ENCODE assay signal across 1 cellular context in genomic region chr4:121072080-121072835, GRCh38.
TF ChIP-seq lines count a peak whose summit lies in the region.

Gene NDNF, minus strand, starts transcription at chr4:121072535. Its CDS starts 26,698 bp downstream, at chr4:121045837.

TF ChIP-seq in HEK293, 187 proteins besides CTCF, POLR2A, EP300 and RAD21 (continued from another document and continues in another):
- TF ChIP-seq PATZ1 (tag by site-specific recombination; IDR thresholded peaks at IDR 0.05), result peak; percentile 21; the same call in 1 of the 2 replicates
- no peak for TF ChIP-seq ZNF223 (tag by site-specific recombination; IDR thresholded peaks at IDR 0.05)
- TF ChIP-seq ZBTB44 (tag by site-specific recombination; IDR thresholded peaks at IDR 0.05), result no peak
- no peak for TF ChIP-seq ZNF76 (tag by site-specific recombination; IDR thresholded peaks at IDR 0.05; ENCODE audit: borderline replicate concordance, low read depth)
- no peak for TF ChIP-seq ZNF350 (tag by site-specific recombination; IDR thresholded peaks at IDR 0.05)
- TF ChIP-seq HIC1 (tag by site-specific recombination; IDR thresholded peaks at IDR 0.05), result no peak
- no peak for TF ChIP-seq ZNF37A (tag by site-specific recombination; IDR thresholded peaks at IDR 0.05)
- no peak for TF ChIP-seq ZNF664 (tag by site-specific recombination; IDR thresholded peaks at IDR 0.05)
- no peak for TF ChIP-seq ZXDB (tag by site-specific recombination; IDR thresholded peaks at IDR 0.05)
- TF ChIP-seq ZNF18 (tag by site-specific recombination; IDR thresholded peaks at IDR 0.05), result no peak
- TF ChIP-seq ZNF621 (tag by site-specific recombination; IDR thresholded peaks at IDR 0.05), result no peak
- no peak; the same call in 1 of the 2 replicates for TF ChIP-seq ZNF366 (tag by site-specific recombination; conservative IDR thresholded peaks at IDR 0.05)
- peak; percentile 66 for TF ChIP-seq ZBTB10 (tag by site-specific recombination; IDR thresholded peaks at IDR 0.05)
- TF ChIP-seq ZNF837 (tag by site-specific recombination; IDR thresholded peaks at IDR 0.05), result no peak
- no peak for TF ChIP-seq ZNF747 (tag by site-specific recombination; IDR thresholded peaks at IDR 0.05)
- TF ChIP-seq TSHZ1 (tag by site-specific recombination; IDR thresholded peaks at IDR 0.05; ENCODE audit: borderline replicate concordance), result no peak
- no peak for TF ChIP-seq IKZF3 (tag by site-specific recombination; IDR thresholded peaks at IDR 0.05)
- no peak for TF ChIP-seq ZNF514 (tag by site-specific recombination; IDR thresholded peaks at IDR 0.05)
- no peak; the same call in 1 of the 2 replicates for TF ChIP-seq ZNF10 (tag by site-specific recombination; IDR thresholded peaks at IDR 0.05)
- no peak for TF ChIP-seq KLF1 (tag by site-specific recombination; IDR thresholded peaks at IDR 0.05)
- TF ChIP-seq ZNF571 (tag by site-specific recombination; IDR thresholded peaks at IDR 0.05), result no peak
- no peak for TF ChIP-seq WT1 (tag by site-specific recombination; IDR thresholded peaks at IDR 0.05)
- no peak for TF ChIP-seq ZNF626 (tag by site-specific recombination; IDR thresholded peaks at IDR 0.05)
- no peak for TF ChIP-seq ZNF639 (tag by site-specific recombination; IDR thresholded peaks at IDR 0.05)
- no peak; the same call in 1 of the 2 replicates for TF ChIP-seq KLF9 (tag by site-specific recombination; IDR thresholded peaks at IDR 0.05; ENCODE audit: low read depth)
- TF ChIP-seq ZNF544 (tag by site-specific recombination; IDR thresholded peaks at IDR 0.05), result no peak
- TF ChIP-seq ZNF398 (tag by site-specific recombination; IDR thresholded peaks at IDR 0.05), result peak; percentile 95
- TF ChIP-seq SP7 (tag by site-specific recombination; IDR thresholded peaks at IDR 0.05), result peak; percentile 49; the same call in 1 of the 2 replicates
- TF ChIP-seq ZNF23 (tag by site-specific recombination; IDR thresholded peaks at IDR 0.05; ENCODE audit: borderline replicate concordance), result no peak
- TF ChIP-seq ZBTB49 (tag by site-specific recombination; IDR thresholded peaks at IDR 0.05; ENCODE audit: low read depth), result no peak
- TF ChIP-seq KLF17 (tag by site-specific recombination; IDR thresholded peaks at IDR 0.05), result 0 out of 2 replicates have a peak, but pooled peaks have one; percentile 51
- TF ChIP-seq ZNF585B (tag by site-specific recombination; IDR thresholded peaks at IDR 0.05), result no peak
- no peak for TF ChIP-seq KLF16 (tag by site-specific recombination; IDR thresholded peaks at IDR 0.05)
- TF ChIP-seq ZNF214 (tag by site-specific recombination; IDR thresholded peaks at IDR 0.05; ENCODE audit: borderline replicate concordance), result no peak
- TF ChIP-seq ZNF211 (tag by site-specific recombination; IDR thresholded peaks at IDR 0.05; ENCODE audit: low read depth), result no peak
- no peak for TF ChIP-seq ZNF529 (tag by site-specific recombination; IDR thresholded peaks at IDR 0.05; ENCODE audit: insufficient replicate concordance)
- no peak for TF ChIP-seq SALL2 (tag by site-specific recombination; IDR thresholded peaks at IDR 0.05; ENCODE audit: borderline replicate concordance)
